In genomic region chr20:63980806-63981728, GRCh38 we compare ENCODE assay signal across 1 cellular context.
TF ChIP-seq lines count a peak whose summit lies in the region.

TSS of gene PRPF6 (plus strand) at chr20:63981132. CDS start at chr20:63981246, 114 bp downstream.

TF ChIP-seq in HepG2, 621 proteins besides CTCF, POLR2A, EP300 and RAD21 (continued from another document and continues in another):
- peak; percentile 83; the same call in 1 of the 2 replicates for TF ChIP-seq ZNF704 (CRISPR knock-in tag; IDR thresholded peaks at IDR 0.05; ENCODE audit: borderline replicate concordance)
- TF ChIP-seq RNF219 (CRISPR knock-in tag; IDR thresholded peaks at IDR 0.05), result no peak
- TF ChIP-seq PITX1 (CRISPR knock-in tag; IDR thresholded peaks at IDR 0.05), result peak; percentile 92
- peak; percentile 94; the same call in 1 of the 2 replicates for TF ChIP-seq TFDP1 (CRISPR knock-in tag; IDR thresholded peaks at IDR 0.05; ENCODE audit: borderline replicate concordance)
- TF ChIP-seq AHDC1 (CRISPR knock-in tag; IDR thresholded peaks at IDR 0.05; ENCODE audit: borderline replicate concordance), result peak; percentile 58; the same call in 1 of the 2 replicates
- TF ChIP-seq ZNF790 (CRISPR knock-in tag; IDR thresholded peaks at IDR 0.05; ENCODE audit: borderline replicate concordance), result peak; percentile 87; the same call in 1 of the 2 replicates
- no peak for TF ChIP-seq ZNF432 (CRISPR knock-in tag; IDR thresholded peaks at IDR 0.05; ENCODE audit: borderline replicate concordance)
- peak; percentile 99 for TF ChIP-seq ZNF589 (CRISPR knock-in tag; conservative IDR thresholded peaks at IDR 0.05)
- TF ChIP-seq PREB (CRISPR knock-in tag; IDR thresholded peaks at IDR 0.05), result no peak
- TF ChIP-seq JUN (CRISPR knock-in tag; IDR thresholded peaks at IDR 0.05), result 0 out of 2 replicates have a peak, but pooled peaks have one; percentile 12
- TF ChIP-seq ARNT2 (CRISPR knock-in tag; IDR thresholded peaks at IDR 0.05; ENCODE audit: low read depth), result peak; percentile 99
- peak; percentile 94 for TF ChIP-seq ZSCAN29 (CRISPR knock-in tag; conservative IDR thresholded peaks at IDR 0.05)
- TF ChIP-seq ZNF296 (CRISPR knock-in tag; conservative IDR thresholded peaks at IDR 0.05), result peak; percentile 91
- TF ChIP-seq SNAI1 (CRISPR knock-in tag; IDR thresholded peaks at IDR 0.05; ENCODE audit: borderline replicate concordance), result peak; percentile 80; the same call in 1 of the 2 replicates
- peak; percentile 100 for TF ChIP-seq GATAD1 (CRISPR knock-in tag; IDR thresholded peaks at IDR 0.05)
- peak in 1 of 2 experiments; percentile 17; a peak in 1 of 4 replicates for TF ChIP-seq REST (IDR thresholded peaks at IDR 0.05; ENCODE audit: borderline replicate concordance in 1 of 2, low read depth in 1 of 2, low read length in 2 of 2)
- TF ChIP-seq ZNF747 (CRISPR knock-in tag; IDR thresholded peaks at IDR 0.05; ENCODE audit: borderline replicate concordance), result peak; percentile 92
- TF ChIP-seq KAT7 (CRISPR knock-in tag; IDR thresholded peaks at IDR 0.05; ENCODE audit: borderline replicate concordance), result peak; percentile 98
- TF ChIP-seq TBX3 (IDR thresholded peaks at IDR 0.05; ENCODE audit: borderline replicate concordance), result peak; percentile 71
- TF ChIP-seq USF2 (IDR thresholded peaks at IDR 0.05; ENCODE audit: low read depth, low read length), result peak; percentile 2; the same call in 1 of the 2 replicates
- TF ChIP-seq USF2 (CRISPR knock-in tag; IDR thresholded peaks at IDR 0.05; ENCODE audit: borderline replicate concordance), result no peak
- peak; percentile 88 for TF ChIP-seq U2AF1 (optimal IDR thresholded peaks at IDR 0.05; ENCODE audit: low read depth, low read length)
- TF ChIP-seq ZBTB49 (CRISPR knock-in tag; IDR thresholded peaks at IDR 0.05; ENCODE audit: borderline replicate concordance), result 0 out of 2 replicates have a peak, but pooled peaks have one; percentile 65
- peak; percentile 77 for TF ChIP-seq ZNF781 (CRISPR knock-in tag; IDR thresholded peaks at IDR 0.05; ENCODE audit: borderline replicate concordance, not compliant biosample characterization)
- no peak; the same call in 1 of the 2 replicates for TF ChIP-seq NFATC3 (CRISPR knock-in tag; IDR thresholded peaks at IDR 0.05)
- TF ChIP-seq ZNF33B (CRISPR knock-in tag; IDR thresholded peaks at IDR 0.05), result peak; percentile 76; the same call in 1 of the 2 replicates
- peak; percentile 77 for TF ChIP-seq FOXP4 (CRISPR knock-in tag; IDR thresholded peaks at IDR 0.05)
- no peak for TF ChIP-seq ZNF773 (CRISPR knock-in tag; IDR thresholded peaks at IDR 0.05; ENCODE audit: borderline replicate concordance)
- 0 out of 2 replicates have a peak, but pooled peaks have one; percentile 55 for TF ChIP-seq ZNF3 (CRISPR knock-in tag; IDR thresholded peaks at IDR 0.05)
- TF ChIP-seq ZNF451 (CRISPR knock-in tag; IDR thresholded peaks at IDR 0.05), result no peak; the same call in 1 of the 2 replicates
- peak; percentile 91 for TF ChIP-seq JARID2 (CRISPR knock-in tag; IDR thresholded peaks at IDR 0.05; ENCODE audit: insufficient replicate concordance)
- TF ChIP-seq RARA (CRISPR knock-in tag; IDR thresholded peaks at IDR 0.05), result peak; percentile 67; the same call in 1 of the 2 replicates
- no peak; the same call in 1 of the 2 replicates for TF ChIP-seq TCF7 (IDR thresholded peaks at IDR 0.05; ENCODE audit: low read depth)
- peak; percentile 91; the same call in 1 of the 2 replicates for TF ChIP-seq CCDC6 (CRISPR knock-in tag; IDR thresholded peaks at IDR 0.05)
- no peak for TF ChIP-seq SYNCRIP (IDR thresholded peaks at IDR 0.05; ENCODE audit: insufficient read depth, low read depth, low read length)
